In the genomic region with DNA sequence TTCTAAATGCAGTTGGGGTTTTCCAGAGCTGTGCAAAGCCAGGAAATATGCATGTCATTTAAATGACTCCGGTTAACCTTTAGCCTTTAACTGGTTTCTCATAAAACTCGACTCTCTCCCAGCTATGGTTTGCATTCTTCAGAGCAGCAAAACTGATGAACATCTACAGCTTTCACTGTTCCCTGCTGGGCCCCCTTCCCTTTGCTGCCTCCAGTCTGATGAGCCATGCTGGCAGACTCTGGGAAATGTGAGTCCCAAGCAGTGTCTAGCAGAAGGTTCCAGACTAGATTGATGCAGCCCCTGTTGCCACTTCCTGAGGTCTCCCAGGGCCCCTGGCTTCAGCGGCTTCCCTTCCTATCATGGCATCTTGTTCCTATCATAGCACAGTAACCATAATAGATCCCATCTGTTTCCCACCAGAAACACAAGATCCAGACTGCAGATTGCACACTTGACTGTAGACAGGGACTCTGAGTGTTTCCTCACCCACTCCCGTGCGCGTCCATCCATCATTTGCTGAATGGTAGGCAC, we compare ENCODE assay signal across 10 cellular contexts.
DNase-seq lines count a peak whose midpoint lies in the region; ATAC-seq and TF ChIP-seq lines count a peak whose summit lies in the region.
"Had no signal": no experiment of that assay in that cellular context is flagged by ENCODE, and none has a peak within 500 bp of the region (broad histone marks: within the 10 kb centered on the region; RNA-seq: fewer than 3 reads in every experiment).

No MANE protein-coding gene starts in this region.

- peak overlapping the region; percentile 78 for H3K27ac Mint-ChIP-seq in activated naive CD8-positive, alpha-beta T cell treated with anti-CD3 and anti-CD28 coated beads, Interleukin-2, amount 10 ng/mL, durations not matched to agents 7 days and 5 days
- peak overlapping the region; percentile 80 for H3K27ac Mint-ChIP-seq in mesothelial cell of epicardium

- H3K36me3 Mint-ChIP-seq in activated naive CD8-positive, alpha-beta T cell treated with anti-CD3 and anti-CD28 coated beads, Interleukin-2, amount 10 ng/mL, durations not matched to agents 7 days and 5 days: peaks cover 13% of the 10 kb centered on the region
- H3K36me3 Mint-ChIP-seq in mesothelial cell of epicardium: peaks cover 9% of the 10 kb centered on the region

- DNase-seq in AG10803 (ENCODE audit: low read depth) (peak; percentile 93), HCEC 1CT (peak; percentile 90), mesothelial cell of epicardium (ENCODE audit: low spot score in 2 of 2, unreplicated experiment in 2 of 2) (no peak), 8988T (no peak), KG1 (lab: John Stamatoyannopoulos, UW) (no peak)
- no peak for DNase-seq in activated naive CD8-positive, alpha-beta T cell treated with anti-CD3 and anti-CD28 coated beads, Interleukin-2, amount 10 ng/mL, durations not matched to agents 7 days and 5 days
- DNase-seq: left cardiac atrium; stimulated activated naive CD4-positive, alpha-beta T cell treated with Interleukin-2 at 50 U/mL for 16 hours had no signal

- H3K27me3 Mint-ChIP-seq in activated naive CD8-positive, alpha-beta T cell treated with anti-CD3 and anti-CD28 coated beads, Interleukin-2, amount 10 ng/mL, durations not matched to agents 7 days and 5 days: no peaks in the 10 kb centered on the region
- H3K27me3 Mint-ChIP-seq in mesothelial cell of epicardium (ENCODE audit: low read depth): no peaks in the 10 kb centered on the region

- H3K9me3 Mint-ChIP-seq in activated naive CD8-positive, alpha-beta T cell treated with anti-CD3 and anti-CD28 coated beads, Interleukin-2, amount 10 ng/mL, durations not matched to agents 7 days and 5 days: no peaks in the 10 kb centered on the region
- no peaks in the 10 kb centered on the region for H3K9me3 Mint-ChIP-seq in mesothelial cell of epicardium

- H3K4me3 Mint-ChIP-seq in activated naive CD8-positive, alpha-beta T cell treated with anti-CD3 and anti-CD28 coated beads, Interleukin-2, amount 10 ng/mL, durations not matched to agents 7 days and 5 days: peak overlapping the region; percentile 50
- H3K4me3 Mint-ChIP-seq in mesothelial cell of epicardium: no peak overlapping the region

- peaks cover 72% of the 10 kb centered on the region for H3K4me1 Mint-ChIP-seq in activated naive CD8-positive, alpha-beta T cell treated with anti-CD3 and anti-CD28 coated beads, Interleukin-2, amount 10 ng/mL, durations not matched to agents 7 days and 5 days
- peaks cover 60% of the 10 kb centered on the region for H3K4me1 Mint-ChIP-seq in mesothelial cell of epicardium

- TF ChIP-seq CTCF in AG10803 (conservative IDR thresholded peaks at IDR 0.05; ENCODE audit: low read length) (no peak), mesothelial cell of epicardium (IDR thresholded peaks at IDR 0.05; ENCODE audit: unreplicated experiment) (no peak)

- H3K4me3 ChIP-seq in AG10803 (ENCODE audit: low read length): no peak overlapping the region; the same call in 1 of the 2 replicates

- no peak for ATAC-seq in activated naive CD8-positive, alpha-beta T cell treated with anti-CD3 and anti-CD28 coated beads, Interleukin-2, amount 10 ng/mL, durations not matched to agents 7 days and 5 days (ENCODE audit: low read depth)
- no peak for ATAC-seq in GM18511 (IDR thresholded peaks at IDR 0.05; ENCODE audit: unreplicated experiment)
- no peak for ATAC-seq in HG03280 (IDR thresholded peaks at IDR 0.05; ENCODE audit: unreplicated experiment)

- POLR2A ChIA-PET in activated naive CD8-positive, alpha-beta T cell treated with anti-CD3 and anti-CD28 coated beads, Interleukin-2, amount 10 ng/mL, durations not matched to agents 7 days and 5 days (lab: Charles Lee): interaction anchor here (0.6 to 2.3 kb wide), 3 partner anchors 9 to 171 kb away, joined by 4 to 11 read pairs (median 6); no protein-coding TSS in a partner anchor

Comparison
In these comparisons a context has a peak if more than half of its experiments do, and no peak if none do; other contexts are left out.
1. DNase-seq: peak in AG10803 (single experiment) and HCEC 1CT (single experiment); none in activated naive CD8-positive, alpha-beta T cell treated with anti-CD3 and anti-CD28 coated beads, Interleukin-2, amount 10 ng/mL, durations not matched to agents 7 days and 5 days (single experiment), mesothelial cell of epicardium (0 of 2), 8988T (single experiment) and KG1 (single experiment).